Comparison of ENCODE assay signal across 20 cellular contexts in the genomic region with DNA sequence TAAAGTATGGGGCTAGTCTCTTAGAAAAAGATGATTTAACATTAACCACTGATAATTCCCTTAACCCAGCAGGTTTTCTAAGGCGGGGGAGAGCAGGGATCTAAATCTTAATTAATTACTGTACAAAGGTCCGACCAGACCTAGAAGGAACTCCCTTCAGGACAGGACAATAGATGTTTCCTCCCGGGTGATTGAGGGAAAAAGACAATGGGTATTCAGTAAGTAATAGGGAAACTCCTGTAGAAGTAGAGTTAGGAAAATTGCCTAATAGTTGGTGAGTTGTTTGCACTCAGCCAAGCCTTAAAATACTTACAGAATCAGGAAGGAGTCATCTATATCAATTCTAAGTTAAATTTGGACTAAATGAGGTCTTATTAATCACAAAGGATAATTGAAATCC.
"Had no signal": no experiment of that assay in that cellular context is flagged by ENCODE, and none has a peak within 500 bp of the region (broad histone marks: within the 10 kb centered on the region; RNA-seq: fewer than 3 reads in every experiment).

No MANE protein-coding gene starts in this region.

- H3K4me3 ChIP-seq: gastrocnemius medialis, heart right ventricle, mucosa of descending colon, ovary, right atrium auricular region, sigmoid colon, skin epidermis, thyroid gland had no signal

- ATAC-seq: effector memory CD8-positive, alpha-beta T cell; gastrocnemius medialis; heart right ventricle; left lobe of liver; naive thymus-derived CD8-positive, alpha-beta T cell; stimulated activated naive B cell treated with anti-CD40 and anti-IgM and Interleukin-4, amounts not matched to agents 10 μg/mL and 1 μg/mL and 100 μg/mL, for 72 hours; stimulated activated naive CD8-positive, alpha-beta T cell treated with anti-CD3 and anti-CD28 coated beads, Interleukin-15, amount 100 ng/mL, for 72 hours had no signal

- H3K9me3 ChIP-seq: gastrocnemius medialis, heart right ventricle, mucosa of descending colon, ovary, right atrium auricular region, sigmoid colon, thyroid gland had no signal

- H3K27ac ChIP-seq: gastrocnemius medialis, heart right ventricle, ovary, right atrium auricular region, sigmoid colon, skin epidermis, thyroid gland had no signal

- H3K27me3 ChIP-seq: gastrocnemius medialis, heart right ventricle, ovary, right atrium auricular region, sigmoid colon, thyroid gland had no signal

- DNase-seq: cortex of kidney; effector memory CD8-positive, alpha-beta T cell; gastrocnemius medialis; heart right ventricle; hypothalamus; mucosa of descending colon; naive thymus-derived CD8-positive, alpha-beta T cell; nucleus accumbens; ovary; sigmoid colon; stimulated activated CD4-positive, alpha-beta T cell treated with anti-CD3 and anti-CD28 coated beads, Interleukin-2, amount 100 ng/mL, for 24 hours; stimulated activated CD4-positive, alpha-beta T cell treated with anti-CD3 and anti-CD28 coated beads, Interleukin-4, amount 100 ng/mL, for 4 hours; stimulated activated naive B cell treated with anti-CD40 and anti-IgM and Interleukin-4, amounts not matched to agents 10 μg/mL and 1 μg/mL and 100 μg/mL, for 72 hours; stimulated activated naive CD8-positive, alpha-beta T cell treated with anti-CD3 and anti-CD28 coated beads, Interleukin-15, amount 100 ng/mL, for 72 hours; thyroid gland had no signal

- H3K36me3 Mint-ChIP-seq: naive thymus-derived CD8-positive, alpha-beta T cell; stimulated activated naive B cell treated with anti-CD40 and anti-IgM and Interleukin-4, amounts not matched to agents 10 μg/mL and 1 μg/mL and 100 μg/mL, for 72 hours; type B pancreatic cell had no signal

- H3K27ac Mint-ChIP-seq: effector memory CD8-positive, alpha-beta T cell; naive thymus-derived CD8-positive, alpha-beta T cell; stimulated activated naive B cell treated with anti-CD40 and anti-IgM and Interleukin-4, amounts not matched to agents 10 μg/mL and 1 μg/mL and 100 μg/mL, for 72 hours; stimulated activated naive CD8-positive, alpha-beta T cell treated with anti-CD3 and anti-CD28 coated beads, Interleukin-15, amount 100 ng/mL, for 72 hours; type B pancreatic cell had no signal

- H3K4me1 ChIP-seq: gastrocnemius medialis, right atrium auricular region, sigmoid colon, thyroid gland had no signal

- H3K36me3 ChIP-seq: gastrocnemius medialis, heart right ventricle, ovary, right atrium auricular region, sigmoid colon, thyroid gland had no signal

- H3K4me3 Mint-ChIP-seq: effector memory CD8-positive, alpha-beta T cell; naive thymus-derived CD8-positive, alpha-beta T cell; neural crest cell; stimulated activated naive B cell treated with anti-CD40 and anti-IgM and Interleukin-4, amounts not matched to agents 10 μg/mL and 1 μg/mL and 100 μg/mL, for 72 hours; stimulated activated naive CD8-positive, alpha-beta T cell treated with anti-CD3 and anti-CD28 coated beads, Interleukin-15, amount 100 ng/mL, for 72 hours; type B pancreatic cell had no signal

- H3K9me3 Mint-ChIP-seq: effector memory CD8-positive, alpha-beta T cell; stimulated activated naive B cell treated with anti-CD40 and anti-IgM and Interleukin-4, amounts not matched to agents 10 μg/mL and 1 μg/mL and 100 μg/mL, for 72 hours; type B pancreatic cell had no signal

- H3K27me3 Mint-ChIP-seq: stimulated activated naive CD8-positive, alpha-beta T cell treated with anti-CD3 and anti-CD28 coated beads, Interleukin-15, amount 100 ng/mL, for 72 hours; type B pancreatic cell had no signal
